8 cellular contexts compared by ENCODE assay signal in the genomic region with DNA sequence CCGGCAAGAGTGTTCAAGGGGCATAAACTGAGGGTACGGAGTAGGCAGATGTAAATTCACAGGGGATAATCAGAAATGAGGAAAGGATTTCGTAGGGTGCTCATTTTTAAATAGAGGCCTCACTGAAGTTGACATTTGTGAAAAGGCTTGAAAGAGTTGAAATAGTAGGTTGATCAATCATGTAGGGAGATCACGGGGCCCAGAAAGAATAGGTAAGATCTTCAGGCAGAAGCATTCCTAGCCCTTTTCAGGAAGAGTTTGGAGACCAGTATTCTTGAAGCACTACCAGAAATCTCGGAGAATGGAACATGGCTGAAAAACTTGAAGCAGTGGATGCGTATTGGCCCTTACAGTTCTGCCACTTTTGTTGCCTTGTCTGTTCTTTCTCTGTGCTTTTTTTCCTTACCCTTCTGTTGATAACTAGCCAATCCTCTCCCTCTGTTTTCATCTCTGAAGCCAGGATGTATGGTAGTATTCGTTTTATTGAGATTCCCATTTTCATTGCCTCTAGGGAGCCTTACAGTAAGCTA. TPM values are rescaled to one million over a fixed set of nuclear protein-coding genes. Genes with fewer than 3 reads are reported as not detected.
DNase-seq lines count a peak whose midpoint lies in the region; ATAC-seq and TF ChIP-seq lines count a peak whose summit lies in the region.

No MANE protein-coding gene starts in this region.

- H4K20me1 ChIP-seq in SU-DHL-6 (ENCODE audit: low read depth, low read length), result peaks cover 11% of the 10 kb centered on the region; the same call in 1 of the 2 replicates

- no peak overlapping the region for H3K27ac ChIP-seq in SU-DHL-6 (ENCODE audit: low read depth, low read length)
- H3K27ac ChIP-seq in right cardiac atrium (ENCODE audit: low read length), result peak overlapping the region; percentile 72

- ATAC-seq in HG02973 (IDR thresholded peaks at IDR 0.05; ENCODE audit: unreplicated experiment), result peak; percentile 5
- ATAC-seq in right cardiac atrium, result no peak
- ATAC-seq in stimulated activated memory B cell treated with anti-CD40 and anti-IgM and Interleukin-4, amounts not matched to agents 10 μg/mL and 1 μg/mL and 100 μg/mL, for 72 hours, result no peak

- no peak for DNase-seq in activated naive CD4-positive, alpha-beta T cell treated with anti-CD3 and anti-CD28 coated beads for 36 hours
- no peak for DNase-seq in activated naive CD4-positive, alpha-beta T cell treated with anti-CD3 and anti-CD28 coated beads, Interleukin-2, amount 50 U/mL, for 16 hours
- no peak for DNase-seq in right cardiac atrium
- no peak for DNase-seq in GM19238 (ENCODE audit: insufficient read length, low spot score)
- DNase-seq in GM03348 (ENCODE audit: low spot score), result no peak

- peak overlapping the region; percentile 95 for H3K27ac Mint-ChIP-seq in activated naive CD4-positive, alpha-beta T cell treated with anti-CD3 and anti-CD28 coated beads for 36 hours
- H3K27ac Mint-ChIP-seq in stimulated activated memory B cell treated with anti-CD40 and anti-IgM and Interleukin-4, amounts not matched to agents 10 μg/mL and 1 μg/mL and 100 μg/mL, for 72 hours, result peak overlapping the region; percentile 95

- H3K36me3 ChIP-seq in SU-DHL-6 (ENCODE audit: low read length), result peaks cover 32% of the 10 kb centered on the region

- H3K9me3 ChIP-seq in SU-DHL-6 (ENCODE audit: insufficient read depth, low read length), result no peaks in the 10 kb centered on the region
- no peaks in the 10 kb centered on the region for H3K9me3 ChIP-seq in right cardiac atrium (ENCODE audit: control insufficient read depth, low read length)

- H3K4me3 Mint-ChIP-seq in activated naive CD4-positive, alpha-beta T cell treated with anti-CD3 and anti-CD28 coated beads for 36 hours, result peak overlapping the region; percentile 95
- peak overlapping the region; percentile 99 for H3K4me3 Mint-ChIP-seq in stimulated activated memory B cell treated with anti-CD40 and anti-IgM and Interleukin-4, amounts not matched to agents 10 μg/mL and 1 μg/mL and 100 μg/mL, for 72 hours

- peak overlapping the region; percentile 81 for H2AFZ ChIP-seq in SU-DHL-6 (ENCODE audit: low read depth, low read length, severe bottlenecking)

- CTCF ChIA-PET in activated naive CD4-positive, alpha-beta T cell treated with anti-CD3 and anti-CD28 coated beads for 36 hours (lab: Charles Lee), result interaction anchor here (1.5 kb wide), 1 partner anchor 16 kb away, joined by 6 read pairs; no protein-coding TSS in a partner anchor

- peaks cover 32% of the 10 kb centered on the region for H3K79me2 ChIP-seq in SU-DHL-6 (ENCODE audit: insufficient read depth, low read length)

- H3K4me3 ChIP-seq in SU-DHL-6 (ENCODE audit: insufficient read depth, low read length, poor library complexity, severe bottlenecking), result peak overlapping the region; percentile 92
- peak overlapping the region; percentile 94 for H3K4me3 ChIP-seq in right cardiac atrium (ENCODE audit: low read length)

- H3K9me2 ChIP-seq in SU-DHL-6 (replicated peaks; ENCODE audit: insufficient read depth, low read length), result no peaks in the 10 kb centered on the region

- whole genome bisulfite sequencing in right cardiac atrium, result 28% methylated on average over 7 of the region's 7 CpGs

- H3K4me2 ChIP-seq in SU-DHL-6 (ENCODE audit: low read depth, low read length, poor library complexity, severe bottlenecking), result peak overlapping the region; percentile 59

- intact Hi-C loops in activated naive CD4-positive, alpha-beta T cell treated with anti-CD3 and anti-CD28 coated beads for 36 hours (cut with micrococcal nuclease), result loop anchor here (1.0 to 10.0 kb wide), 8 partner anchors 73 to 1422 kb away; partner anchors contain the start of genes COX7C and RASA1
- intact Hi-C loops in right cardiac atrium (cut with DNase I), result no loop called here

- H3K27me3 ChIP-seq in SU-DHL-6 (ENCODE audit: low read length) (no peaks in the 10 kb centered on the region), right cardiac atrium (ENCODE audit: control insufficient read depth, insufficient read depth) (no peaks in the 10 kb centered on the region)

- no peaks in the 10 kb centered on the region for H3K27me3 Mint-ChIP-seq in activated naive CD4-positive, alpha-beta T cell treated with anti-CD3 and anti-CD28 coated beads for 36 hours (ENCODE audit: low read depth)
- no peaks in the 10 kb centered on the region for H3K27me3 Mint-ChIP-seq in stimulated activated memory B cell treated with anti-CD40 and anti-IgM and Interleukin-4, amounts not matched to agents 10 μg/mL and 1 μg/mL and 100 μg/mL, for 72 hours

- H3K4me1 Mint-ChIP-seq in activated naive CD4-positive, alpha-beta T cell treated with anti-CD3 and anti-CD28 coated beads for 36 hours (ENCODE audit: low read depth), result peaks cover 31% of the 10 kb centered on the region
- H3K4me1 Mint-ChIP-seq in stimulated activated memory B cell treated with anti-CD40 and anti-IgM and Interleukin-4, amounts not matched to agents 10 μg/mL and 1 μg/mL and 100 μg/mL, for 72 hours, result peaks cover 43% of the 10 kb centered on the region

- peak overlapping the region; percentile 86 for H3K9ac ChIP-seq in SU-DHL-6 (ENCODE audit: low read length)

- TF ChIP-seq CTCF in SU-DHL-6 (IDR thresholded peaks at IDR 0.05; ENCODE audit: insufficient read depth, low read length, poor library complexity, severe bottlenecking), result no peak

- no peaks in the 10 kb centered on the region for H3K9me3 Mint-ChIP-seq in activated naive CD4-positive, alpha-beta T cell treated with anti-CD3 and anti-CD28 coated beads for 36 hours
- no peaks in the 10 kb centered on the region for H3K9me3 Mint-ChIP-seq in stimulated activated memory B cell treated with anti-CD40 and anti-IgM and Interleukin-4, amounts not matched to agents 10 μg/mL and 1 μg/mL and 100 μg/mL, for 72 hours

- peaks cover 24% of the 10 kb centered on the region for H3K36me3 Mint-ChIP-seq in activated naive CD4-positive, alpha-beta T cell treated with anti-CD3 and anti-CD28 coated beads for 36 hours (ENCODE audit: low read depth)
- H3K36me3 Mint-ChIP-seq in stimulated activated memory B cell treated with anti-CD40 and anti-IgM and Interleukin-4, amounts not matched to agents 10 μg/mL and 1 μg/mL and 100 μg/mL, for 72 hours, result peaks cover 25% of the 10 kb centered on the region

- H3F3A ChIP-seq in SU-DHL-6 (ENCODE audit: insufficient read depth), result no peaks in the 10 kb centered on the region

- no peaks in the 10 kb centered on the region for H3K4me1 ChIP-seq in right cardiac atrium (ENCODE audit: control insufficient read depth, insufficient read depth, low read length)

RNA-seq across cellular contexts. Expression of gene CCNH, which starts 0.5 kb away (rescaled TPM):
- 10 to 100 TPM; 58.1 to 61.6 TPM for total RNA-seq in activated naive CD4-positive, alpha-beta T cell treated with anti-CD3 and anti-CD28 coated beads for 36 hours
- 10 to 100 TPM; 23.4 to 42.8 (median 29.8) TPM for total RNA-seq in right cardiac atrium
- polyA plus RNA-seq in right cardiac atrium, result 39.6 TPM
